Comparison of ENCODE assay signal across 8 cellular contexts in the genomic region with DNA sequence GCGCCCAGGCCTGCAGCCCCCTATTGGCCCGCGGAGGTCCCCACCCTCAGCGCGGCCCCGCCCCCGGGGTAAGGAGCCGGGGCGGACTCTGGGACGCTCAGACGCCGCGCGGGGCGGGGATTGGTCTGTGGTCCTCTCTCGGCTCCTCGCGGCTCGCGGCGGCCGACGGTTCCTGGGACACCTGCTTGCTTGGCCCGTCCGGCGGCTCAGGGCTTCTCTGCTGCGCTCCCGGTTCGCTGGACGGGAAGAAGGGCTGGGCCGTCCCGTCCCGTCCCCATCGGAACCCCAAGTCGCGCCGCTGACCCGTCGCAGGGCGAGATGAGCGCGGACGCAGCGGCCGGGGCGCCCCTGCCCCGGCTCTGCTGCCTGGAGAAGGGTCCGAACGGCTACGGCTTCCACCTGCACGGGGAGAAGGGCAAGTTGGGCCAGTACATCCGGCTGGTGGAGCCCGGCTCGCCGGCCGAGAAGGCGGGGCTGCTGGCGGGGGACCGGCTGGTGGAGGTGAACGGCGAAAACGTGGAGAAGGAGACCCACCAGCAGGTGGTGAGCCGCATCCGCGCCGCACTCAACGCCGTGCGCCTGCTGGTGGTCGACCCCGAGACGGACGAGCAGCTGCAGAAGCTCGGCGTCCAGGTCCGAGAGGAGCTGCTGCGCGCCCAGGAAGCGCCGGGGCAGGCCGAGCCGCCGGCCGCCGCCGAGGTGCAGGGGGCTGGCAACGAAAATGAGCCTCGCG. TPM values are rescaled to one million over a fixed set of nuclear protein-coding genes. Genes with fewer than 3 reads are reported as not detected.
DNase-seq lines count a peak whose midpoint lies in the region; ATAC-seq and TF ChIP-seq lines count a peak whose summit lies in the region.

Gene NHERF1, plus strand, starts transcription at position 100 of the 733 bp plus-strand sequence. Its CDS starts 219 bp downstream, at position 319.

- peaks cover 74% of the 10 kb centered on the region for H3K4me1 Mint-ChIP-seq in CD4-positive, alpha-beta T cell (ENCODE audit: low read depth)

- peak within 1 kb of the TSS; percentile 92 for H3K4me3 Mint-ChIP-seq in CD4-positive, alpha-beta T cell

- peak within 1 kb of the TSS; percentile 83 to 88 for H3K9ac ChIP-seq in mucosa of rectum (ENCODE audit: low read depth in 1 of 2, low read length in 2 of 2)

- H3K4me3 ChIP-seq in mucosa of rectum (ENCODE audit: low read length in 2 of 2), result peak within 1 kb of the TSS; percentile 77 to 84

- H3K27ac ChIP-seq in CD4-positive, alpha-beta T cell (ENCODE audit: low read depth, low read length), result peak within 1 kb of the TSS; percentile 84
- peak within 1 kb of the TSS; percentile 40 for H3K27ac ChIP-seq in epithelial cell of prostate
- peak within 1 kb of the TSS; percentile 78 to 86 for H3K27ac ChIP-seq in mucosa of rectum (ENCODE audit: low read depth in 2 of 2, low read length in 2 of 2)

- no peaks in the 10 kb centered on the region for H3K9me3 Mint-ChIP-seq in CD4-positive, alpha-beta T cell

- intact Hi-C loops in CD4-positive, alpha-beta T cell (cut with DNase I, micrococcal nuclease), result loop anchor here (1.0 to 5.0 kb wide), 4 partner anchors 14 to 434 kb away; partner anchors contain the start of gene SUMO2 (in 1 of the 2)

- no peaks in the 10 kb centered on the region for H3K27me3 Mint-ChIP-seq in CD4-positive, alpha-beta T cell

- no peaks in the 10 kb centered on the region for H3K9me3 ChIP-seq in CD4-positive, alpha-beta T cell (ENCODE audit: control insufficient read depth, low read length)
- no peaks in the 10 kb centered on the region for H3K9me3 ChIP-seq in mucosa of rectum (ENCODE audit: control insufficient read depth in 2 of 2, low read length in 2 of 2)

- peak within 1 kb of the TSS; percentile 94 for H3K27ac Mint-ChIP-seq in CD4-positive, alpha-beta T cell

- no peaks in the 10 kb centered on the region for H3K27me3 ChIP-seq in CD4-positive, alpha-beta T cell (ENCODE audit: control insufficient read depth, insufficient read depth, low read length)
- no peaks in the 10 kb centered on the region for H3K27me3 ChIP-seq in mucosa of rectum (ENCODE audit: control insufficient read depth in 2 of 2, insufficient read depth in 2 of 2, low read length in 2 of 2)

- POLR2A ChIA-PET in CD4-positive, alpha-beta T cell (lab: Charles Lee), result interaction anchor here (1.4 to 9.0 kb wide), 8 partner anchors 11 to 125 kb away, joined by 3 to 90 read pairs (median 20); partner anchors contain the start of genes FDXR, NAT9 and RAB37

- H3K36me3 ChIP-seq in mucosa of rectum (ENCODE audit: control insufficient read depth in 2 of 2, insufficient read depth in 2 of 2, low read length in 2 of 2), result peaks cover 0 to 2% of the 10 kb centered on the region in 2 donors

- CTCF ChIA-PET in CD4-positive, alpha-beta T cell (lab: Charles Lee), result interaction anchor here (0.6 to 2.4 kb wide), 9 partner anchors 10 to 1433 kb away, joined by 3 to 11 read pairs (median 6); partner anchors contain the start of gene RAB37

- H3K36me3 Mint-ChIP-seq in CD4-positive, alpha-beta T cell (ENCODE audit: low read depth), result peaks cover 37% of the 10 kb centered on the region

- TF ChIP-seq CTCF in CD4-positive, alpha-beta T cell (IDR thresholded peaks at IDR 0.05), result no peak

- peaks cover 46 to 52% of the 10 kb centered on the region in 2 donors for H3K4me1 ChIP-seq in mucosa of rectum (ENCODE audit: control insufficient read depth in 2 of 2, insufficient read depth in 2 of 2, low read length in 2 of 2)

- DNase-seq in CD4-positive, alpha-beta T cell, result peak in 9 of 10 experiments; percentile 83 to 97 (median 91)
- DNase-seq in NK-92 treated with Interleukin-12 subunit alpha and Interleukin-12 subunit beta, amount 100 ng/mL, for 24 hours (lab: John Stamatoyannopoulos, UW), result peak; percentile 92
- DNase-seq in activated CD8-positive, alpha-beta memory T cell treated with anti-CD3 and anti-CD28 coated beads, Interleukin-2, amount 50 U/mL, for 48 hours, result peak; percentile 97
- peak; percentile 65 for DNase-seq in epithelial cell of prostate (ENCODE audit: low read depth, low spot score)
- DNase-seq in stimulated activated CD8-positive, alpha-beta memory T cell treated with anti-CD3 and anti-CD28 coated beads, Interleukin-4, amount 100 ng/mL, for 4 hours (ENCODE audit: low read depth in 2 of 2, low spot score in 1 of 2), result peak; percentile 74 to 89

- ATAC-seq in CD4-positive, alpha-beta T cell (ENCODE audit: poor library complexity), result peak; percentile 82
- ATAC-seq in GM19372 (IDR thresholded peaks at IDR 0.05; ENCODE audit: low read depth, unreplicated experiment), result peak; percentile 87
- ATAC-seq in HG03558 (IDR thresholded peaks at IDR 0.05; ENCODE audit: extremely low read depth, unreplicated experiment), result peak; percentile 10

RNA-seq across cellular contexts. Expression of gene NHERF1, which starts in this region (rescaled TPM):
- 10 to 100 TPM; 68.4 to 72.4 TPM for total RNA-seq in CD4-positive, alpha-beta T cell

Comparison
In these comparisons a context has a peak if more than half of its experiments do, and no peak if none do; other contexts are left out.
1. Peak in every context shown above with its lines: DNase-seq, ATAC-seq, H3K4me3 ChIP-seq and H3K27ac ChIP-seq.
2. ATAC-seq: peak in every context shown above with its lines; median percentile 87 in GM19372; 82 in CD4-positive, alpha-beta T cell; 10 in HG03558.